ENCODE assay signal across 2 cellular contexts in the genomic region with DNA sequence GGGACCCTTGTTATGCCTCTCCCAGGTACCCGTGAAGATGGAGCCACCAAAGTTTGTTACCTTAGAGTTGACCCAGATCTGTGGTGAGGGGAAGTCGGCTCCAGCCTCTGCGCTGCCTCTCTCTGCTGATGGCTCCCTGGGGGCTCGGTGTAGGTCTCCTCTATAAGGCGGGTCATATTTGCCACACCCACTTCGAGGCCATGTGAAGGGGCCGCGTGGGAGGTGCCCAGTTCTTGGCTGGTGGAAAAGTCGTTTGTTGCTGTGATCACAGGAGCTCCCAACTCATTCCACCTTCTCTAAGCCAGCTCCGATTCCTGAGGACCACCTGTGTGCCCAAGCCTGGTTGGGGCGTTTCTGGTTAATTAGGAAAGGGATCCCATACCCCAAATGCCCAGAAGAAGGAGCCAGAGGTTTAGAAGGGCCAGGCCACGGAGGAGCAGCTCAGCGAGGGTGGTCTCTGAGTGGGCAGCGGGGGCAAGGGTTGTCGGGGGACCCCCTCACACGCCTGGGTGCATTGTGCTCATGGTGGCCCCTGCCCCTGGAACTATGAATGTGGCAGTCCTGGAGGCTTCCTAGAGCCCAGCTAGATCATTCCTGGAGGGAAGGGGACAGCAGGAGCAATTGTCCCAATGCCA.
TF ChIP-seq lines count a peak whose summit lies in the region.

No MANE protein-coding gene starts in this region.

TF ChIP-seq in HepG2, 621 proteins besides CTCF, POLR2A, EP300 and RAD21:
- TF ChIP-seq, protein P1, sequence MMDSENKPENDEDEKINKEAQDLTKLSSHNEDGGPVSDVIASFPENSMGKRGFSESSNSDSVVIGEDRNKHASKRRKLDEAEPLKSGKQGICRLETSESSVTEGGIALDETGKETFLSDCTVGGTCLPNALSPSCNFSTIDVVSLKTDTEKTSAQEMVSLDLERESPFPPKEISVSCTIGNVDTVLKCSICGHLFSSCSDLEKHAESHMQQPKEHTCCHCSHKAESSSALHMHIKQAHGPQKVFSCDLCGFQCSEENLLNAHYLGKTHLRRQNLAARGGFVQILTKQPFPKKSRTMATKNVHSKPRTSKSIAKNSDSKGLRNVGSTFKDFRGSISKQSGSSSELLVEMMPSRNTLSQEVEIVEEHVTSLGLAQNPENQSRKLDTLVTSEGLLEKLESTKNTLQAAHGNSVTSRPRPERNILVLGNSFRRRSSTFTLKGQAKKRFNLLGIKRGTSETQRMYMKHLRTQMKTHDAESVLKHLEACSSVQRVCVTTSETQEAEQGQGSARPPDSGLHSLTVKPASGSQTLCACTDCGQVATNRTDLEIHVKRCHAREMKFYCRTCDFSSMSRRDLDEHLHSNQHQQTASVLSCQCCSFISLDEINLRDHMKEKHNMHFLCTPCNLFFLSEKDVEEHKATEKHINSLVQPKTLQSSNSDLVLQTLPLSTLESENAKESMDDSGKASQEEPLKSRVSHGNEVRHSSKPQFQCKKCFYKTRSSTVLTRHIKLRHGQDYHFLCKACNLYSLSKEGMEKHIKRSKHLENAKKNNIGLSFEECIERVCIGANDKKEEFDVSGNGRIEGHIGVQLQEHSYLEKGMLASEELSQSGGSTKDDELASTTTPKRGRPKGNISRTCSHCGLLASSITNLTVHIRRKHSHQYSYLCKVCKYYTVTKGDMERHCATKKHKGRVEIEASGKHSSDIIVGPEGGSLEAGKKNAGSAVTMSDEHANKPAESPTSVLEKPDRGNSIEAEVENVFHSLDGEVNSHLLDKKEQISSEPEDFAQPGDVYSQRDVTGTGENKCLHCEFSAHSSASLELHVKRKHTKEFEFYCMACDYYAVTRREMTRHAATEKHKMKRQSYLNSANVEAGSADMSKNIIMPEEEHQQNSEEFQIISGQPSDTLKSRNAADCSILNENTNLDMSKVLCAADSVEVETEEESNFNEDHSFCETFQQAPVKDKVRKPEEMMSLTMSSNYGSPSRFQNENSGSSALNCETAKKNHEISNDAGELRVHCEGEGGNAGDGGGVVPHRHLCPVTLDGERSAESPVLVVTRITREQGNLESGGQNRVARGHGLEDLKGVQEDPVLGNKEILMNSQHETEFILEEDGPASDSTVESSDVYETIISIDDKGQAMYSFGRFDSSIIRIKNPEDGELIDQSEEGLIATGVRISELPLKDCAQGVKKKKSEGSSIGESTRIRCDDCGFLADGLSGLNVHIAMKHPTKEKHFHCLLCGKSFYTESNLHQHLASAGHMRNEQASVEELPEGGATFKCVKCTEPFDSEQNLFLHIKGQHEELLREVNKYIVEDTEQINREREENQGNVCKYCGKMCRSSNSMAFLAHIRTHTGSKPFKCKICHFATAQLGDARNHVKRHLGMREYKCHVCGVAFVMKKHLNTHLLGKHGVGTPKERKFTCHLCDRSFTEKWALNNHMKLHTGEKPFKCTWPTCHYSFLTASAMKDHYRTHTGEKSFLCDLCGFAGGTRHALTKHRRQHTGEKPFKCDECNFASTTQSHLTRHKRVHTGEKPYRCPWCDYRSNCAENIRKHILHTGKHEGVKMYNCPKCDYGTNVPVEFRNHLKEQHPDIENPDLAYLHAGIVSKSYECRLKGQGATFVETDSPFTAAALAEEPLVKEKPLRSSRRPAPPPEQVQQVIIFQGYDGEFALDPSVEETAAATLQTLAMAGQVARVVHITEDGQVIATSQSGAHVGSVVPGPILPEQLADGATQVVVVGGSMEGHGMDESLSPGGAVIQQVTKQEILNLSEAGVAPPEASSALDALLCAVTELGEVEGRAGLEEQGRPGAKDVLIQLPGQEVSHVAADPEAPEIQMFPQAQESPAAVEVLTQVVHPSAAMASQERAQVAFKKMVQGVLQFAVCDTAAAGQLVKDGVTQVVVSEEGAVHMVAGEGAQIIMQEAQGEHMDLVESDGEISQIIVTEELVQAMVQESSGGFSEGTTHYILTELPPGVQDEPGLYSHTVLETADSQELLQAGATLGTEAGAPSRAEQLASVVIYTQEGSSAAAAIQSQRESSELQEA (CRISPR knock-in tag; IDR thresholded peaks at IDR 0.05; ENCODE audit: not compliant biosample characterization), result peak; percentile 24
- TF ChIP-seq KAT2B (IDR thresholded peaks at IDR 0.05; ENCODE audit: borderline replicate concordance, low read depth, low read length) (no peak), ZNF446 (CRISPR knock-in tag; IDR thresholded peaks at IDR 0.05) (no peak), KDM5B (CRISPR knock-in tag; IDR thresholded peaks at IDR 0.05; ENCODE audit: borderline replicate concordance) (no peak)
- TF ChIP-seq, protein P2, sequence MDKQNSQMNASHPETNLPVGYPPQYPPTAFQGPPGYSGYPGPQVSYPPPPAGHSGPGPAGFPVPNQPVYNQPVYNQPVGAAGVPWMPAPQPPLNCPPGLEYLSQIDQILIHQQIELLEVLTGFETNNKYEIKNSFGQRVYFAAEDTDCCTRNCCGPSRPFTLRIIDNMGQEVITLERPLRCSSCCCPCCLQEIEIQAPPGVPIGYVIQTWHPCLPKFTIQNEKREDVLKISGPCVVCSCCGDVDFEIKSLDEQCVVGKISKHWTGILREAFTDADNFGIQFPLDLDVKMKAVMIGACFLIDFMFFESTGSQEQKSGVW (CRISPR knock-in tag; IDR thresholded peaks at IDR 0.05; ENCODE audit: borderline replicate concordance), result no peak
- TF ChIP-seq, protein P3, sequence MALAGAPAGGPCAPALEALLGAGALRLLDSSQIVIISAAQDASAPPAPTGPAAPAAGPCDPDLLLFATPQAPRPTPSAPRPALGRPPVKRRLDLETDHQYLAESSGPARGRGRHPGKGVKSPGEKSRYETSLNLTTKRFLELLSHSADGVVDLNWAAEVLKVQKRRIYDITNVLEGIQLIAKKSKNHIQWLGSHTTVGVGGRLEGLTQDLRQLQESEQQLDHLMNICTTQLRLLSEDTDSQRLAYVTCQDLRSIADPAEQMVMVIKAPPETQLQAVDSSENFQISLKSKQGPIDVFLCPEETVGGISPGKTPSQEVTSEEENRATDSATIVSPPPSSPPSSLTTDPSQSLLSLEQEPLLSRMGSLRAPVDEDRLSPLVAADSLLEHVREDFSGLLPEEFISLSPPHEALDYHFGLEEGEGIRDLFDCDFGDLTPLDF (CRISPR knock-in tag; IDR thresholded peaks at IDR 0.05), result no peak

TF ChIP-seq in WTC11, 78 proteins besides CTCF, POLR2A, EP300 and RAD21 (continued from another document):
- TF ChIP-seq NFYB (CRISPR knock-in tag; conservative IDR thresholded peaks at IDR 0.05; ENCODE audit: low read depth) (no peak), MYBL2 (CRISPR knock-in tag; IDR thresholded peaks at IDR 0.05) (no peak), ZNF423 (CRISPR knock-in tag; IDR thresholded peaks at IDR 0.05) (no peak), ZNF138 (CRISPR knock-in tag; conservative IDR thresholded peaks at IDR 0.05) (no peak), NR2C2 (CRISPR knock-in tag; IDR thresholded peaks at IDR 0.05) (no peak)
- TF ChIP-seq, protein P4, sequence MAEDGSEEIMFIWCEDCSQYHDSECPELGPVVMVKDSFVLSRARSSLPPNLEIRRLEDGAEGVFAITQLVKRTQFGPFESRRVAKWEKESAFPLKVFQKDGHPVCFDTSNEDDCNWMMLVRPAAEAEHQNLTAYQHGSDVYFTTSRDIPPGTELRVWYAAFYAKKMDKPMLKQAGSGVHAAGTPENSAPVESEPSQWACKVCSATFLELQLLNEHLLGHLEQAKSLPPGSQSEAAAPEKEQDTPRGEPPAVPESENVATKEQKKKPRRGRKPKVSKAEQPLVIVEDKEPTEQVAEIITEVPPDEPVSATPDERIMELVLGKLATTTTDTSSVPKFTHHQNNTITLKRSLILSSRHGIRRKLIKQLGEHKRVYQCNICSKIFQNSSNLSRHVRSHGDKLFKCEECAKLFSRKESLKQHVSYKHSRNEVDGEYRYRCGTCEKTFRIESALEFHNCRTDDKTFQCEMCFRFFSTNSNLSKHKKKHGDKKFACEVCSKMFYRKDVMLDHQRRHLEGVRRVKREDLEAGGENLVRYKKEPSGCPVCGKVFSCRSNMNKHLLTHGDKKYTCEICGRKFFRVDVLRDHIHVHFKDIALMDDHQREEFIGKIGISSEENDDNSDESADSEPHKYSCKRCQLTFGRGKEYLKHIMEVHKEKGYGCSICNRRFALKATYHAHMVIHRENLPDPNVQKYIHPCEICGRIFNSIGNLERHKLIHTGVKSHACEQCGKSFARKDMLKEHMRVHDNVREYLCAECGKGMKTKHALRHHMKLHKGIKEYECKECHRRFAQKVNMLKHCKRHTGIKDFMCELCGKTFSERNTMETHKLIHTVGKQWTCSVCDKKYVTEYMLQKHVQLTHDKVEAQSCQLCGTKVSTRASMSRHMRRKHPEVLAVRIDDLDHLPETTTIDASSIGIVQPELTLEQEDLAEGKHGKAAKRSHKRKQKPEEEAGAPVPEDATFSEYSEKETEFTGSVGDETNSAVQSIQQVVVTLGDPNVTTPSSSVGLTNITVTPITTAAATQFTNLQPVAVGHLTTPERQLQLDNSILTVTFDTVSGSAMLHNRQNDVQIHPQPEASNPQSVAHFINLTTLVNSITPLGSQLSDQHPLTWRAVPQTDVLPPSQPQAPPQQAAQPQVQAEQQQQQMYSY (CRISPR knock-in tag; IDR thresholded peaks at IDR 0.05), result no peak
- TF ChIP-seq, protein P5, sequence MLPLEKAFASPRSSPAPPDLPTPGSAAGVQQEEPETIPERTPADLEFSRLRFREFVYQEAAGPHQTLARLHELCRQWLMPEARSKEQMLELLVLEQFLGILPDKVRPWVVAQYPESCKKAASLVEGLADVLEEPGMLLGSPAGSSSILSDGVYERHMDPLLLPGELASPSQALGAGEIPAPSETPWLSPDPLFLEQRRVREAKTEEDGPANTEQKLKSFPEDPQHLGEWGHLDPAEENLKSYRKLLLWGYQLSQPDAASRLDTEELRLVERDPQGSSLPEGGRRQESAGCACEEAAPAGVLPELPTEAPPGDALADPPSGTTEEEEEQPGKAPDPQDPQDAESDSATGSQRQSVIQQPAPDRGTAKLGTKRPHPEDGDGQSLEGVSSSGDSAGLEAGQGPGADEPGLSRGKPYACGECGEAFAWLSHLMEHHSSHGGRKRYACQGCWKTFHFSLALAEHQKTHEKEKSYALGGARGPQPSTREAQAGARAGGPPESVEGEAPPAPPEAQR (CRISPR knock-in tag; IDR thresholded peaks at IDR 0.05), result no peak
- TF ChIP-seq, protein P6, sequence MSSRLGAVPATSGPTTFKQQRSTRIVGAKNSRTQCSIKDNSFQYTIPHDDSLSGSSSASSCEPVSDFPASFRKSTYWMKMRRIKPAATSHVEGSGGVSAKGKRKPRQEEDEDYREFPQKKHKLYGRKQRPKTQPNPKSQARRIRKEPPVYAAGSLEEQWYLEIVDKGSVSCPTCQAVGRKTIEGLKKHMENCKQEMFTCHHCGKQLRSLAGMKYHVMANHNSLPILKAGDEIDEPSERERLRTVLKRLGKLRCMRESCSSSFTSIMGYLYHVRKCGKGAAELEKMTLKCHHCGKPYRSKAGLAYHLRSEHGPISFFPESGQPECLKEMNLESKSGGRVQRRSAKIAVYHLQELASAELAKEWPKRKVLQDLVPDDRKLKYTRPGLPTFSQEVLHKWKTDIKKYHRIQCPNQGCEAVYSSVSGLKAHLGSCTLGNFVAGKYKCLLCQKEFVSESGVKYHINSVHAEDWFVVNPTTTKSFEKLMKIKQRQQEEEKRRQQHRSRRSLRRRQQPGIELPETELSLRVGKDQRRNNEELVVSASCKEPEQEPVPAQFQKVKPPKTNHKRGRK (CRISPR knock-in tag; IDR thresholded peaks at IDR 0.05; ENCODE audit: borderline replicate concordance), result no peak
- TF ChIP-seq, protein P7, sequence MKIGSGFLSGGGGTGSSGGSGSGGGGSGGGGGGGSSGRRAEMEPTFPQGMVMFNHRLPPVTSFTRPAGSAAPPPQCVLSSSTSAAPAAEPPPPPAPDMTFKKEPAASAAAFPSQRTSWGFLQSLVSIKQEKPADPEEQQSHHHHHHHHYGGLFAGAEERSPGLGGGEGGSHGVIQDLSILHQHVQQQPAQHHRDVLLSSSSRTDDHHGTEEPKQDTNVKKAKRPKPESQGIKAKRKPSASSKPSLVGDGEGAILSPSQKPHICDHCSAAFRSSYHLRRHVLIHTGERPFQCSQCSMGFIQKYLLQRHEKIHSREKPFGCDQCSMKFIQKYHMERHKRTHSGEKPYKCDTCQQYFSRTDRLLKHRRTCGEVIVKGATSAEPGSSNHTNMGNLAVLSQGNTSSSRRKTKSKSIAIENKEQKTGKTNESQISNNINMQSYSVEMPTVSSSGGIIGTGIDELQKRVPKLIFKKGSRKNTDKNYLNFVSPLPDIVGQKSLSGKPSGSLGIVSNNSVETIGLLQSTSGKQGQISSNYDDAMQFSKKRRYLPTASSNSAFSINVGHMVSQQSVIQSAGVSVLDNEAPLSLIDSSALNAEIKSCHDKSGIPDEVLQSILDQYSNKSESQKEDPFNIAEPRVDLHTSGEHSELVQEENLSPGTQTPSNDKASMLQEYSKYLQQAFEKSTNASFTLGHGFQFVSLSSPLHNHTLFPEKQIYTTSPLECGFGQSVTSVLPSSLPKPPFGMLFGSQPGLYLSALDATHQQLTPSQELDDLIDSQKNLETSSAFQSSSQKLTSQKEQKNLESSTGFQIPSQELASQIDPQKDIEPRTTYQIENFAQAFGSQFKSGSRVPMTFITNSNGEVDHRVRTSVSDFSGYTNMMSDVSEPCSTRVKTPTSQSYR (CRISPR knock-in tag; IDR thresholded peaks at IDR 0.05), result no peak
